8 cellular contexts compared by ENCODE assay signal in genomic region chr1:117284408-117285215, GRCh38.
DNase-seq lines count a peak whose midpoint lies in the region; ATAC-seq and TF ChIP-seq lines count a peak whose summit lies in the region.

No MANE protein-coding gene starts in this region.

- POLR2A ChIA-PET in Caco-2 (lab: Charles Lee), result interaction anchor here (0.6 kb wide), 1 partner anchor 163 kb away, joined by 4 read pairs; no protein-coding TSS in a partner anchor

- intact Hi-C loops in Caco-2 (cut with micrococcal nuclease; ENCODE audit: unreplicated experiment), result loop anchor here (1.0 kb wide), 3 partner anchors 156 to 216 kb away; no protein-coding TSS in a partner anchor

- BruUV-seq in Caco-2 (replicated peaks; lab: Mats Ljungman, UMichigan), result no TSS peak

- H3K27me3 ChIP-seq in Caco-2 (replicated peaks; ENCODE audit: control insufficient read depth, insufficient read depth, low read length) (no peaks in the 10 kb centered on the region), suprapubic skin (no peaks in the 10 kb centered on the region)

- H3K4me1 ChIP-seq in Caco-2, result no peaks in the 10 kb centered on the region
- no peaks in the 10 kb centered on the region for H3K4me1 ChIP-seq in suprapubic skin

- DNase-seq in Caco-2 (peak; percentile 34 to 50), OCI-M1 (lab: John Stamatoyannopoulos, UW) (peak; percentile 76), epidermal melanocyte (ENCODE audit: insufficient read length, low spot score) (peak; percentile 54), myocyte (ENCODE audit: low read depth) (peak; percentile 81), suprapubic skin (ENCODE audit: low spot score in 2 of 2) (no peak)
- no peak for DNase-seq in effector memory CD8-positive, alpha-beta T cell
- no peak for DNase-seq in stimulated activated naive CD4-positive, alpha-beta T cell (lab: John Stamatoyannopoulos, UW)

- no peak for TF ChIP-seq EP300 in Ishikawa (IDR thresholded peaks at IDR 0.05; ENCODE audit: borderline replicate concordance)
- TF ChIP-seq EP300 in suprapubic skin (IDR thresholded peaks at IDR 0.05), result no peak

- TF ChIP-seq CTCF in Caco-2 (IDR thresholded peaks at IDR 0.05; ENCODE audit: insufficient read depth in 1 of 2, low read depth in 1 of 2, low read length in 1 of 2, severe bottlenecking in 1 of 2, unreplicated experiment in 1 of 2) (peak; percentile 46 to 48), suprapubic skin (IDR thresholded peaks at IDR 0.05) (peak in 1 of 2 donors; percentile 37)

- CTCF ChIA-PET in Caco-2 (lab: Charles Lee), result interaction anchor here (0.6 to 2.3 kb wide), 9 partner anchors 9 to 225 kb away, joined by 3 to 30 read pairs (median 5); partner anchors contain the start of genes TRIM45 and TTF2

- H3K27ac ChIP-seq in suprapubic skin, result no peak overlapping the region

- H3K36me3 Mint-ChIP-seq in Caco-2 (ENCODE audit: insufficient read depth, unreplicated experiment), result no peaks in the 10 kb centered on the region
- peaks cover 3% of the 10 kb centered on the region for H3K36me3 Mint-ChIP-seq in effector memory CD8-positive, alpha-beta T cell (ENCODE audit: insufficient read depth)

- H3K9me3 ChIP-seq in Caco-2 (no peaks in the 10 kb centered on the region), suprapubic skin (no peaks in the 10 kb centered on the region)

- H3K36me3 ChIP-seq in Caco-2 (ENCODE audit: control insufficient read depth, insufficient read depth, low read length), result no peaks in the 10 kb centered on the region
- no peaks in the 10 kb centered on the region for H3K36me3 ChIP-seq in suprapubic skin

- no peaks in the 10 kb centered on the region for H3K27me3 Mint-ChIP-seq in Caco-2 (ENCODE audit: insufficient read depth, unreplicated experiment)
- H3K27me3 Mint-ChIP-seq in effector memory CD8-positive, alpha-beta T cell, result peaks cover 6 to 15% of the 10 kb centered on the region in 2 donors

- no peak for TF ChIP-seq POLR2A in suprapubic skin (IDR thresholded peaks at IDR 0.05)

- no peak for ATAC-seq in effector memory CD8-positive, alpha-beta T cell (replicated peaks)

- no peaks in the 10 kb centered on the region for H3K9me3 Mint-ChIP-seq in Caco-2 (ENCODE audit: unreplicated experiment)
- H3K9me3 Mint-ChIP-seq in effector memory CD8-positive, alpha-beta T cell, result no peaks in the 10 kb centered on the region

- peak; percentile 94 for TF ChIP-seq RAD21 in Ishikawa (IDR thresholded peaks at IDR 0.05; ENCODE audit: low read depth)

- 87% methylated on average over 3 of the region's 3 CpGs for WGBS in suprapubic skin

- no peaks in the 10 kb centered on the region for H3K4me1 Mint-ChIP-seq in Caco-2 (ENCODE audit: low read depth, unreplicated experiment)
- H3K4me1 Mint-ChIP-seq in effector memory CD8-positive, alpha-beta T cell (ENCODE audit: low read depth in 2 of 2), result no peaks in the 10 kb centered on the region

- H3K4me3 Mint-ChIP-seq in Caco-2 (ENCODE audit: unreplicated experiment), result no peak overlapping the region
- no peak overlapping the region for H3K4me3 Mint-ChIP-seq in effector memory CD8-positive, alpha-beta T cell

- no peak overlapping the region for H3K4me3 ChIP-seq in Caco-2 (ENCODE audit: low read depth, low read length)
- no peak overlapping the region for H3K4me3 ChIP-seq in suprapubic skin

- no peak overlapping the region for H3K27ac Mint-ChIP-seq in Caco-2 (ENCODE audit: unreplicated experiment)
- no peak overlapping the region for H3K27ac Mint-ChIP-seq in effector memory CD8-positive, alpha-beta T cell

TF ChIP-seq in Ishikawa, 13 proteins besides CTCF, POLR2A, EP300 and RAD21:
- no peak for TF ChIP-seq FOXM1 (IDR thresholded peaks at IDR 0.05; ENCODE audit: borderline replicate concordance, low read depth)
- TF ChIP-seq, protein P1, sequence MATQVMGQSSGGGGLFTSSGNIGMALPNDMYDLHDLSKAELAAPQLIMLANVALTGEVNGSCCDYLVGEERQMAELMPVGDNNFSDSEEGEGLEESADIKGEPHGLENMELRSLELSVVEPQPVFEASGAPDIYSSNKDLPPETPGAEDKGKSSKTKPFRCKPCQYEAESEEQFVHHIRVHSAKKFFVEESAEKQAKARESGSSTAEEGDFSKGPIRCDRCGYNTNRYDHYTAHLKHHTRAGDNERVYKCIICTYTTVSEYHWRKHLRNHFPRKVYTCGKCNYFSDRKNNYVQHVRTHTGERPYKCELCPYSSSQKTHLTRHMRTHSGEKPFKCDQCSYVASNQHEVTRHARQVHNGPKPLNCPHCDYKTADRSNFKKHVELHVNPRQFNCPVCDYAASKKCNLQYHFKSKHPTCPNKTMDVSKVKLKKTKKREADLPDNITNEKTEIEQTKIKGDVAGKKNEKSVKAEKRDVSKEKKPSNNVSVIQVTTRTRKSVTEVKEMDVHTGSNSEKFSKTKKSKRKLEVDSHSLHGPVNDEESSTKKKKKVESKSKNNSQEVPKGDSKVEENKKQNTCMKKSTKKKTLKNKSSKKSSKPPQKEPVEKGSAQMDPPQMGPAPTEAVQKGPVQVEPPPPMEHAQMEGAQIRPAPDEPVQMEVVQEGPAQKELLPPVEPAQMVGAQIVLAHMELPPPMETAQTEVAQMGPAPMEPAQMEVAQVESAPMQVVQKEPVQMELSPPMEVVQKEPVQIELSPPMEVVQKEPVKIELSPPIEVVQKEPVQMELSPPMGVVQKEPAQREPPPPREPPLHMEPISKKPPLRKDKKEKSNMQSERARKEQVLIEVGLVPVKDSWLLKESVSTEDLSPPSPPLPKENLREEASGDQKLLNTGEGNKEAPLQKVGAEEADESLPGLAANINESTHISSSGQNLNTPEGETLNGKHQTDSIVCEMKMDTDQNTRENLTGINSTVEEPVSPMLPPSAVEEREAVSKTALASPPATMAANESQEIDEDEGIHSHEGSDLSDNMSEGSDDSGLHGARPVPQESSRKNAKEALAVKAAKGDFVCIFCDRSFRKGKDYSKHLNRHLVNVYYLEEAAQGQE (IDR thresholded peaks at IDR 0.05; ENCODE audit: low read depth), result no peak

Comparison
In these comparisons a context has a peak if more than half of its experiments do, and no peak if none do; other contexts are left out.
1. DNase-seq: peak in Caco-2 (2 of 2), OCI-M1 (single experiment), epidermal melanocyte (single experiment) and myocyte (single experiment); none in effector memory CD8-positive, alpha-beta T cell (0 of 3), stimulated activated naive CD4-positive, alpha-beta T cell (0 of 6) and suprapubic skin (0 of 2).